In the genomic region with DNA sequence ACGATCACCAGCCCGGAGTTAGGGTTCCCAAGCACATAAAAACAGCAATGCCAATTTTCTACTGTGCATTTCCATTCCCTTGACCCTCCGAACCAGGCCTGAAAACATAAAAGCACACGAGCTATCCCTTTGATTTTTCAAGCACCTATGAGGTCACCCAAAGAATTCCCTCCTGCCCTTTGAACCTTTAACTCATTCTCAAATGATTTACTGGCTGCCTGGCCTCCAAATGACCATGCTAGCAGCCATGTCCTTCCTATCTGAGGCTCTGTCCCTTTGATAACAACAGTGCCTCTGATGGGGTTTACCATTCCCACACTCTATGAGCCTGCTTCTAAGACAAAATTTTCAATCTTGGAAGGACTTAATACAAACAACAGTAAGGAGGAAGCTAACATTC, we compare ENCODE assay signal across 1 cellular context.
A peak's percentile ranks its signal among the peaks of the same experiment; 100 is the strongest.
TF ChIP-seq lines count a peak whose summit lies in the region.

No MANE protein-coding gene starts in this region.

TF ChIP-seq in HepG2, 621 proteins besides CTCF, POLR2A, EP300 and RAD21:
- TF ChIP-seq ZNF780A (CRISPR knock-in tag; IDR thresholded peaks at IDR 0.05) (no peak), GMEB2 (CRISPR knock-in tag; IDR thresholded peaks at IDR 0.05; ENCODE audit: low read depth) (no peak), NR2C2 (CRISPR knock-in tag; IDR thresholded peaks at IDR 0.05; ENCODE audit: borderline replicate concordance) (peak; percentile 30; the same call in 1 of the 2 replicates), ZNF644 (CRISPR knock-in tag; IDR thresholded peaks at IDR 0.05; ENCODE audit: low read depth) (peak; percentile 40; the same call in 1 of the 2 replicates), SUZ12 (IDR thresholded peaks at IDR 0.05; ENCODE audit: low read depth, low read length) (no peak), NONO (IDR thresholded peaks at IDR 0.05) (no peak), NONO (CRISPR knock-in tag; conservative IDR thresholded peaks at IDR 0.05) (no peak), PAXIP1 (CRISPR knock-in tag; conservative IDR thresholded peaks at IDR 0.05) (0 out of 2 replicates have a peak, but pooled peaks have one; percentile 26), ZNF7 (CRISPR knock-in tag; IDR thresholded peaks at IDR 0.05) (0 out of 2 replicates have a peak, but pooled peaks have one; percentile 54), RFX5 (IDR thresholded peaks at IDR 0.05; ENCODE audit: low read depth, low read length) (no peak), SKI (IDR thresholded peaks at IDR 0.05; ENCODE audit: partially characterized antibody) (no peak), TCF7 (IDR thresholded peaks at IDR 0.05; ENCODE audit: low read depth) (peak; percentile 42; the same call in 1 of the 2 replicates), GATAD1 (CRISPR knock-in tag; IDR thresholded peaks at IDR 0.05) (no peak), HNRNPK (IDR thresholded peaks at IDR 0.05; ENCODE audit: low read depth, low read length, poor library complexity, severe bottlenecking) (no peak)
